Comparison of ENCODE assay signal across 27 cellular contexts in genomic region chr22:27381552-27381951, GRCh38.
DNase-seq lines count a peak whose midpoint lies in the region; ATAC-seq and TF ChIP-seq lines count a peak whose summit lies in the region.
"Had no signal": no experiment of that assay in that cellular context is flagged by ENCODE, and none has a peak within 500 bp of the region (broad histone marks: within the 10 kb centered on the region; RNA-seq: fewer than 3 reads in every experiment).

No MANE protein-coding gene starts in this region.

- H3K27me3 Mint-ChIP-seq in brain (peaks cover 25% of the 10 kb centered on the region), neural progenitor cell (ENCODE audit: insufficient read depth, low read depth) (peaks cover 9% of the 10 kb centered on the region)
- peaks cover 4 to 6% of the 10 kb centered on the region in 2 donors for H3K27me3 Mint-ChIP-seq in CD4-positive, alpha-beta memory T cell

- H3K27ac ChIP-seq in Karpas-422 (ENCODE audit: low read length): peak overlapping the region; percentile 77
- no peak overlapping the region for H3K27ac ChIP-seq in neural progenitor cell
- no peak overlapping the region for H3K27ac ChIP-seq in CD4-positive, alpha-beta memory T cell (ENCODE audit: low read depth, low read length)
- H3K27ac ChIP-seq: esophagus squamous epithelium, foreskin keratinocyte, heart right ventricle, upper lobe of right lung had no signal

- H3K4me3 Mint-ChIP-seq in brain: peak overlapping the region in 3 of 5 experiments; percentile 20 to 75 (median 55)
- H3K4me3 Mint-ChIP-seq in neural progenitor cell: no peak overlapping the region
- H3K4me3 Mint-ChIP-seq in CD4-positive, alpha-beta memory T cell: no peak overlapping the region
- H3K4me3 Mint-ChIP-seq: activated naive CD8-positive, alpha-beta T cell treated with anti-CD3 and anti-CD28 coated beads, Interleukin-2, amount 50 U/mL, for 24 hours; activated T-cell treated with anti-CD3 and anti-CD28 coated beads, Interleukin-2, amount 50 U/mL, for 72 hours; CD14-positive monocyte; central memory CD8-positive, alpha-beta T cell; naive thymus-derived CD4-positive, alpha-beta T cell had no signal

- H3K27me3 ChIP-seq in Karpas-422 (ENCODE audit: low read length) (no peaks in the 10 kb centered on the region), neural progenitor cell (no peaks in the 10 kb centered on the region)
- no peaks in the 10 kb centered on the region for H3K27me3 ChIP-seq in CD4-positive, alpha-beta memory T cell (ENCODE audit: insufficient read depth, low read length)

- DNase-seq in DMS153 (lab: John Stamatoyannopoulos, UW) (peak; percentile 73), Karpas-422 (peak; percentile 95), neural progenitor cell (ENCODE audit: low spot score) (no peak), DMS79 treated with DMSO at 0.1 percent for 48 hours (lab: John Stamatoyannopoulos, UW) (no peak), GM10266 (ENCODE audit: extremely low spot score) (no peak)
- DNase-seq in CD4-positive, alpha-beta memory T cell: no peak
- DNase-seq: activated CD4-positive, alpha-beta T cell treated with anti-CD3 and anti-CD28 coated beads, Interleukin-2, amount 50 U/mL, for 48 hours; activated CD4-positive, CD25-positive, alpha-beta regulatory T cell treated with anti-CD3 and anti-CD28 coated beads, Interleukin-2, amount 50 U/mL, for 72 hours; activated naive CD4-positive, alpha-beta T cell; activated naive CD8-positive, alpha-beta T cell treated with anti-CD3 and anti-CD28 coated beads, Interleukin-2, amount 50 U/mL, for 24 hours; activated T-cell treated with anti-CD3 and anti-CD28 coated beads, Interleukin-2, amount 50 U/mL, for 72 hours; dermis blood vessel endothelial cell; esophagus squamous epithelium; foreskin keratinocyte; heart right ventricle; midbrain; naive thymus-derived CD4-positive, alpha-beta T cell; NCI-H1092; NCI-H2029; NCI-H226; stimulated activated naive CD4-positive, alpha-beta T cell; upper lobe of right lung had no signal

- H3K4me2 ChIP-seq in Karpas-422 (ENCODE audit: low read depth, low read length, poor library complexity, severe bottlenecking): peak overlapping the region; percentile 60
- H3K4me2 ChIP-seq in neural progenitor cell: no peak overlapping the region
- H3K4me2 ChIP-seq: smooth muscle cell had no signal

- H3K4me1 ChIP-seq in Karpas-422 (ENCODE audit: low read length): peaks cover 65% of the 10 kb centered on the region
- H3K4me1 ChIP-seq in neural progenitor cell: peaks cover 15% of the 10 kb centered on the region
- no peaks in the 10 kb centered on the region for H3K4me1 ChIP-seq in CD4-positive, alpha-beta memory T cell (ENCODE audit: insufficient read depth, low read length)
- H3K4me1 ChIP-seq: heart right ventricle had no signal

- POLR2A ChIA-PET in CD4-positive, alpha-beta memory T cell (lab: Charles Lee; ENCODE audit: partially characterized antibody): no interaction called here

- no peak for ATAC-seq in GM21717 (IDR thresholded peaks at IDR 0.05; ENCODE audit: unreplicated experiment)
- ATAC-seq: activated naive CD8-positive, alpha-beta T cell treated with anti-CD3 and anti-CD28 coated beads, Interleukin-2, amount 50 U/mL, for 24 hours; activated T-cell treated with anti-CD3 and anti-CD28 coated beads, Interleukin-2, amount 50 U/mL, for 72 hours; foreskin keratinocyte; naive thymus-derived CD4-positive, alpha-beta T cell; upper lobe of right lung had no signal

- H3K27ac Mint-ChIP-seq in brain: peak overlapping the region in 4 of 5 experiments; percentile 29 to 90 (median 74)
- peak overlapping the region; percentile 96 for H3K27ac Mint-ChIP-seq in neural progenitor cell
- H3K27ac Mint-ChIP-seq in CD4-positive, alpha-beta memory T cell: no peak overlapping the region
- H3K27ac Mint-ChIP-seq: activated naive CD8-positive, alpha-beta T cell treated with anti-CD3 and anti-CD28 coated beads, Interleukin-2, amount 50 U/mL, for 24 hours; activated T-cell treated with anti-CD3 and anti-CD28 coated beads, Interleukin-2, amount 50 U/mL, for 72 hours; CD14-positive monocyte; naive thymus-derived CD4-positive, alpha-beta T cell had no signal

- H3K4me1 Mint-ChIP-seq in brain (peaks cover 60% of the 10 kb centered on the region), neural progenitor cell (peaks cover 62% of the 10 kb centered on the region)
- no peaks in the 10 kb centered on the region for H3K4me1 Mint-ChIP-seq in CD4-positive, alpha-beta memory T cell
- H3K4me1 Mint-ChIP-seq: activated naive CD8-positive, alpha-beta T cell treated with anti-CD3 and anti-CD28 coated beads, Interleukin-2, amount 50 U/mL, for 24 hours; CD14-positive monocyte; central memory CD8-positive, alpha-beta T cell had no signal

- H3F3A ChIP-seq in neural progenitor cell (ENCODE audit: low read depth): peaks cover 7% of the 10 kb centered on the region

- peak overlapping the region; percentile 33 for H3K4me3 ChIP-seq in Karpas-422 (ENCODE audit: low read length)
- no peak overlapping the region for H3K4me3 ChIP-seq in neural progenitor cell
- no peak overlapping the region for H3K4me3 ChIP-seq in CD4-positive, alpha-beta memory T cell (ENCODE audit: low read length in 2 of 2)
- H3K4me3 ChIP-seq: esophagus squamous epithelium, heart right ventricle, smooth muscle cell, upper lobe of right lung had no signal

- H3K9me2 ChIP-seq in Karpas-422 (replicated peaks; ENCODE audit: insufficient read depth, low read length): no peaks in the 10 kb centered on the region

- H3K36me3 ChIP-seq in Karpas-422 (ENCODE audit: insufficient read depth, low read length) (no peaks in the 10 kb centered on the region), neural progenitor cell (no peaks in the 10 kb centered on the region)
- no peaks in the 10 kb centered on the region for H3K36me3 ChIP-seq in CD4-positive, alpha-beta memory T cell (ENCODE audit: insufficient read depth, low read length)
- H3K36me3 ChIP-seq: esophagus squamous epithelium, heart right ventricle, upper lobe of right lung had no signal

- intact Hi-C loops in CD4-positive, alpha-beta memory T cell (cut with micrococcal nuclease): no loop called here

- no peak for TF ChIP-seq CTCF in brain (conservative IDR thresholded peaks at IDR 0.05)
- no peak for TF ChIP-seq CTCF in neural progenitor cell (IDR thresholded peaks at IDR 0.05)
- TF ChIP-seq CTCF in GM10266 (IDR thresholded peaks at IDR 0.05; ENCODE audit: control insufficient read depth, insufficient read depth, low read depth, missing control alignments): no peak

- CTCF ChIA-PET in CD4-positive, alpha-beta memory T cell (lab: Charles Lee; ENCODE audit: partially characterized antibody): no interaction called here

- H4K20me1 ChIP-seq in Karpas-422 (ENCODE audit: insufficient read depth, low read depth, low read length): no peaks in the 10 kb centered on the region
- H4K20me1 ChIP-seq in neural progenitor cell (ENCODE audit: low read depth): no peaks in the 10 kb centered on the region

- peaks cover 0 to 9% (median 0%) of the 10 kb centered on the region in 5 experiments for H3K9me3 Mint-ChIP-seq in brain
- H3K9me3 Mint-ChIP-seq in neural progenitor cell: no peaks in the 10 kb centered on the region
- no peaks in the 10 kb centered on the region for H3K9me3 Mint-ChIP-seq in CD4-positive, alpha-beta memory T cell
- H3K9me3 Mint-ChIP-seq: activated naive CD8-positive, alpha-beta T cell treated with anti-CD3 and anti-CD28 coated beads, Interleukin-2, amount 50 U/mL, for 24 hours; activated T-cell treated with anti-CD3 and anti-CD28 coated beads, Interleukin-2, amount 50 U/mL, for 72 hours; CD14-positive monocyte; central memory CD8-positive, alpha-beta T cell had no signal

- H3K36me3 Mint-ChIP-seq in brain (no peaks in the 10 kb centered on the region), neural progenitor cell (no peaks in the 10 kb centered on the region)
- H3K36me3 Mint-ChIP-seq in CD4-positive, alpha-beta memory T cell: no peaks in the 10 kb centered on the region
- H3K36me3 Mint-ChIP-seq: CD14-positive monocyte; naive thymus-derived CD4-positive, alpha-beta T cell had no signal

- H3K79me2 ChIP-seq in Karpas-422 (ENCODE audit: low read length) (no peaks in the 10 kb centered on the region), neural progenitor cell (ENCODE audit: low read depth) (no peaks in the 10 kb centered on the region)

- H2AFZ ChIP-seq in Karpas-422 (ENCODE audit: low read length) (no peak overlapping the region), neural progenitor cell (replicated peaks) (no peak overlapping the region)

- peak overlapping the region; percentile 15 for H3K9ac ChIP-seq in Karpas-422 (ENCODE audit: low read length)
- H3K9ac ChIP-seq in neural progenitor cell: no peak overlapping the region

- H3K9me3 ChIP-seq in Karpas-422 (ENCODE audit: low read length) (no peaks in the 10 kb centered on the region), neural progenitor cell (ENCODE audit: low read depth) (no peaks in the 10 kb centered on the region)
- H3K9me3 ChIP-seq in CD4-positive, alpha-beta memory T cell (ENCODE audit: control insufficient read depth in 1 of 2, low read length in 2 of 2): no peaks in the 10 kb centered on the region
- H3K9me3 ChIP-seq: esophagus squamous epithelium, heart right ventricle, upper lobe of right lung had no signal

Comparison
In these comparisons a context has a peak if more than half of its experiments do, and no peak if none do; other contexts are left out.
1. DNase-seq: peak in DMS153 (single experiment) and Karpas-422 (single experiment); none in neural progenitor cell (single experiment), CD4-positive, alpha-beta memory T cell (0 of 5), DMS79 treated with DMSO at 0.1 percent for 48 hours (single experiment) and GM10266 (single experiment).
2. H3K27ac Mint-ChIP-seq: peak in brain (4 of 5) and neural progenitor cell (single experiment); none in CD4-positive, alpha-beta memory T cell (0 of 7).
3. H3K4me3 Mint-ChIP-seq: peak in brain (3 of 5); none in neural progenitor cell (single experiment) and CD4-positive, alpha-beta memory T cell (0 of 8).